ENCODE assay signal across 24 cellular contexts in the genomic region with DNA sequence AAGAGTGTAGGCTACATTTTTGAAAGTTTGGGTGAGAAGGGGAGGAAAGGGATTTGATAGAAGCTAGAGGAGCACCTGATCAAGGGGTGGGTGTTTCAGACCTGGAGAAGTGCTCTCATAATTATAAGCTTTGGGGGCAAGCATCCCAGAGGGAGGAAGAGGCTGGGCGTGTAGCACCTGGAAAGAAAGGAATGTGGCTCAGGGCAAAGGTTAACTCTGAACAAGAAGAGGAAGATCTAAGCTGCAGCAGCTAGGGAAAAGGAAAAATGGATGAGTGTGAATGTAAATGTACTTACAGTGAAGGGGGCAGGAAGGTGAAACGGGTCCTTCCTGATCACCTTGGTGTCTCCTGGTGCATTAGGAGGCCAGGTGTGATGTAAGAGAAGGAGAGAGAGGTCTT. TPM values are rescaled to one million over a fixed set of nuclear protein-coding genes. Genes with fewer than 3 reads are reported as not detected.
"Had no signal": no experiment of that assay in that cellular context is flagged by ENCODE, and none has a peak within 500 bp of the region (broad histone marks: within the 10 kb centered on the region; RNA-seq: fewer than 3 reads in every experiment).

No MANE protein-coding gene starts in this region.

- H3K4me1 ChIP-seq: breast epithelium had no signal

- H3K27ac Mint-ChIP-seq: activated CD4-positive, alpha-beta T cell treated with anti-CD3 and anti-CD28 coated beads for 36 hours; activated naive CD4-positive, alpha-beta T cell treated with anti-CD3 and anti-CD28 coated beads, Interleukin-2, amount 50 U/mL, for 72 hours; activated T-cell treated with anti-CD3 and anti-CD28 coated beads, Interleukin-2, amount 50 U/mL, for 72 hours; nephron; stimulated activated naive B cell treated with anti-CD40 and anti-IgM and Interleukin-4, amounts not matched to agents 10 μg/mL and 1 μg/mL and 100 μg/mL, for 72 hours; T-helper 2 cell treated with Interferon-gamma antibody and Interleukin-4, amounts not matched to agents 5 μg/mL and 100 μg/mL, for 36 hours had no signal

- H3K4me1 Mint-ChIP-seq: activated CD4-positive, alpha-beta T cell treated with anti-CD3 and anti-CD28 coated beads for 36 hours had no signal

- H3K9me3 ChIP-seq: breast epithelium, esophagus squamous epithelium, stomach, thyroid gland had no signal

- H3K27me3 ChIP-seq: breast epithelium, esophagus squamous epithelium, heart right ventricle, left lung, stomach, thyroid gland had no signal

- H3K36me3 Mint-ChIP-seq: activated naive CD4-positive, alpha-beta T cell treated with anti-CD3 and anti-CD28 coated beads, Interleukin-2, amount 50 U/mL, for 72 hours; stimulated activated naive B cell treated with anti-CD40 and anti-IgM and Interleukin-4, amounts not matched to agents 10 μg/mL and 1 μg/mL and 100 μg/mL, for 72 hours had no signal

- DNase-seq: activated CD4-positive, alpha-beta T cell treated with anti-CD3 and anti-CD28 coated beads for 36 hours; activated CD4-positive, alpha-beta T cell treated with anti-CD3 and anti-CD28 coated beads, Interleukin-2, amount 50 U/mL, for 4 hours; activated CD4-positive, CD25-positive, alpha-beta regulatory T cell; activated naive CD4-positive, alpha-beta T cell; activated T-cell treated with anti-CD3 and anti-CD28 coated beads for 4 hours; activated T-cell treated with anti-CD3 and anti-CD28 coated beads, Interleukin-2, amount 50 U/mL, for 72 hours; central memory CD4-positive, alpha-beta T cell; esophagus squamous epithelium; heart right ventricle; kidney glomerular epithelial cell; left lung; stimulated activated CD4-positive, alpha-beta T cell treated with anti-CD3 and anti-CD28 coated beads, Interleukin-1b, Interleukin-23, amount 100 ng/mL, for 48 hours; stimulated activated naive B cell treated with anti-CD40 and anti-IgM and Interleukin-4, amounts not matched to agents 10 μg/mL and 1 μg/mL and 100 μg/mL, for 72 hours; stomach; T-helper 1 cell; thyroid gland had no signal

- H3K9me3 Mint-ChIP-seq: activated T-cell treated with anti-CD3 and anti-CD28 coated beads, Interleukin-2, amount 50 U/mL, for 72 hours; nephron; T-helper 2 cell treated with Interferon-gamma antibody and Interleukin-4, amounts not matched to agents 5 μg/mL and 100 μg/mL, for 36 hours had no signal

- H3K27ac ChIP-seq: breast epithelium, esophagus squamous epithelium, heart right ventricle, skin epidermis, stomach, thyroid gland had no signal

- ATAC-seq: activated CD4-positive, alpha-beta T cell treated with anti-CD3 and anti-CD28 coated beads for 36 hours; activated naive CD4-positive, alpha-beta T cell treated with anti-CD3 and anti-CD28 coated beads, Interleukin-2, amount 50 U/mL, for 72 hours; activated T-cell treated with anti-CD3 and anti-CD28 coated beads, Interleukin-2, amount 50 U/mL, for 72 hours; heart right ventricle; left lung; sciatic nerve; stimulated activated naive B cell treated with anti-CD40 and anti-IgM and Interleukin-4, amounts not matched to agents 10 μg/mL and 1 μg/mL and 100 μg/mL, for 72 hours had no signal

- H3K4me3 Mint-ChIP-seq: activated CD4-positive, alpha-beta T cell treated with anti-CD3 and anti-CD28 coated beads for 36 hours; activated T-cell treated with anti-CD3 and anti-CD28 coated beads, Interleukin-2, amount 50 U/mL, for 72 hours; nephron; stimulated activated naive B cell treated with anti-CD40 and anti-IgM and Interleukin-4, amounts not matched to agents 10 μg/mL and 1 μg/mL and 100 μg/mL, for 72 hours; T-helper 2 cell treated with Interferon-gamma antibody and Interleukin-4, amounts not matched to agents 5 μg/mL and 100 μg/mL, for 36 hours had no signal

- H3K4me3 ChIP-seq: breast epithelium, esophagus squamous epithelium, heart right ventricle, left lung, lung, skin epidermis, stomach, thyroid gland had no signal

- H3K27me3 Mint-ChIP-seq: activated CD4-positive, alpha-beta T cell treated with anti-CD3 and anti-CD28 coated beads for 36 hours; stimulated activated naive B cell treated with anti-CD40 and anti-IgM and Interleukin-4, amounts not matched to agents 10 μg/mL and 1 μg/mL and 100 μg/mL, for 72 hours had no signal

- H3K36me3 ChIP-seq: breast epithelium, esophagus squamous epithelium, heart right ventricle, left lung, stomach, thyroid gland had no signal

RNA-seq across cellular contexts. Expression of a gene that starts 49.8 kb away (rescaled TPM):
- total RNA-seq: osteoblast, sciatic nerve had no signal
